ENCODE assay signal across 8 cellular contexts in genomic region chr11:63919267-63920125, GRCh38. TPM values are rescaled to one million over a fixed set of nuclear protein-coding genes. Genes with fewer than 3 reads are reported as not detected.
DNase-seq lines count a peak whose midpoint lies in the region; ATAC-seq and TF ChIP-seq lines count a peak whose summit lies in the region.

No MANE protein-coding gene starts in this region.

- intact Hi-C loops in natural killer cell (cut with micrococcal nuclease): loop anchor here (5.0 kb wide), 2 partner anchors 47 to 228 kb away; no protein-coding TSS in a partner anchor

- DNase-seq in natural killer cell: no peak
- DNase-seq in natural killer cell treated with Interleukin-12 subunit alpha and Interleukin-12 subunit beta and Interleukin-15 and Interleukin-18, amount 100 ng/mL, for 72 hours (ENCODE audit: low spot score): no peak
- DNase-seq in midbrain (lab: John Stamatoyannopoulos, UW): peak; percentile 46
- DNase-seq in cerebellar nuclear complex (lab: John Stamatoyannopoulos, UW): no peak
- DNase-seq in NK-92 treated with Interleukin-12 subunit alpha and Interleukin-12 subunit beta, amount 100 ng/mL, for 24 hours (lab: John Stamatoyannopoulos, UW): no peak
- DNase-seq in stimulated activated CD4-positive, alpha-beta T cell treated with anti-CD3 and anti-CD28 coated beads, Interleukin-15, amount 100 ng/mL, for 24 hours: no peak

- peak overlapping the region; percentile 85 for H3K27ac ChIP-seq in cingulate gyrus (ENCODE audit: low read depth, low read length)

- H3K36me3 Mint-ChIP-seq in natural killer cell: no peaks in the 10 kb centered on the region
- no peaks in the 10 kb centered on the region for H3K36me3 Mint-ChIP-seq in natural killer cell treated with Interleukin-12 subunit alpha and Interleukin-12 subunit beta and Interleukin-15 and Interleukin-18, amount 100 ng/mL, for 72 hours

- peaks cover 0 to 28% of the 10 kb centered on the region in 2 donors for H3K4me1 Mint-ChIP-seq in natural killer cell
- H3K4me1 Mint-ChIP-seq in natural killer cell treated with Interleukin-12 subunit alpha and Interleukin-12 subunit beta and Interleukin-15 and Interleukin-18, amount 100 ng/mL, for 72 hours (ENCODE audit: low read depth in 2 of 2): peaks cover 0 to 14% of the 10 kb centered on the region in 2 donors

- H3K4me3 Mint-ChIP-seq in natural killer cell: peak overlapping the region; percentile 17
- H3K4me3 Mint-ChIP-seq in natural killer cell treated with Interleukin-12 subunit alpha and Interleukin-12 subunit beta and Interleukin-15 and Interleukin-18, amount 100 ng/mL, for 72 hours: no peak overlapping the region

- no peak for TF ChIP-seq CTCF in natural killer cell (IDR thresholded peaks at IDR 0.05)

- H3K27ac Mint-ChIP-seq in natural killer cell: peak overlapping the region in 1 of 2 donors; percentile 43
- no peak overlapping the region for H3K27ac Mint-ChIP-seq in natural killer cell treated with Interleukin-12 subunit alpha and Interleukin-12 subunit beta and Interleukin-15 and Interleukin-18, amount 100 ng/mL, for 72 hours

- peaks cover 0 to 8% of the 10 kb centered on the region in 2 donors for H3K27me3 Mint-ChIP-seq in natural killer cell (ENCODE audit: low read depth in 2 of 2)
- H3K27me3 Mint-ChIP-seq in natural killer cell treated with Interleukin-12 subunit alpha and Interleukin-12 subunit beta and Interleukin-15 and Interleukin-18, amount 100 ng/mL, for 72 hours: peaks cover 0 to 11% of the 10 kb centered on the region in 2 donors

- ATAC-seq in natural killer cell (no peak), HG02763 (IDR thresholded peaks at IDR 0.05; ENCODE audit: unreplicated experiment) (no peak)
- no peak for ATAC-seq in natural killer cell treated with Interleukin-12 subunit alpha and Interleukin-12 subunit beta and Interleukin-15 and Interleukin-18, amount 100 ng/mL, for 72 hours

- no peaks in the 10 kb centered on the region for H3K9me3 Mint-ChIP-seq in natural killer cell
- no peaks in the 10 kb centered on the region for H3K9me3 Mint-ChIP-seq in natural killer cell treated with Interleukin-12 subunit alpha and Interleukin-12 subunit beta and Interleukin-15 and Interleukin-18, amount 100 ng/mL, for 72 hours

RNA-seq across cellular contexts. Expression of gene RCOR2, which starts 2.5 kb away (rescaled TPM):
- total RNA-seq in natural killer cell: not detected
- not detected for total RNA-seq in natural killer cell treated with Interleukin-12 subunit alpha and Interleukin-12 subunit beta and Interleukin-15 and Interleukin-18, amount 100 ng/mL, for 72 hours

RNA-seq across cellular contexts. Expression of gene NAA40, which starts 19.3 kb away (rescaled TPM):
- total RNA-seq in natural killer cell: 10 to 100 TPM; 44.8 to 72.1 (median 57.4) TPM
- 10 to 100 TPM; 29.4 to 43.8 TPM for total RNA-seq in natural killer cell treated with Interleukin-12 subunit alpha and Interleukin-12 subunit beta and Interleukin-15 and Interleukin-18, amount 100 ng/mL, for 72 hours

RNA-seq across cellular contexts. Expression of gene COX8A, which starts 54.9 kb away (rescaled TPM):
- 100 to 1,000 TPM; 143 to 166 (median 145) TPM for total RNA-seq in natural killer cell
- 100 to 1,000 TPM; 383 to 427 TPM for total RNA-seq in natural killer cell treated with Interleukin-12 subunit alpha and Interleukin-12 subunit beta and Interleukin-15 and Interleukin-18, amount 100 ng/mL, for 72 hours
